In genomic region chr5:68449380-68449779, GRCh38 we compare ENCODE assay signal across 2 cellular contexts.
TF ChIP-seq lines count a peak whose summit lies in the region.

No MANE protein-coding gene starts in this region.

TF ChIP-seq in liver, 16 proteins besides CTCF, POLR2A, EP300 and RAD21 (continued from another document):
- TF ChIP-seq REST (IDR thresholded peaks at IDR 0.05): peak; percentile 33
- peak in 1 of 2 donors; percentile 84 for TF ChIP-seq EGR1 (IDR thresholded peaks at IDR 0.05; ENCODE audit: low read depth in 2 of 2)
- no peak for TF ChIP-seq TAF1 (conservative IDR thresholded peaks at IDR 0.05)
- TF ChIP-seq YY1 (IDR thresholded peaks at IDR 0.05): peak; percentile 61
- TF ChIP-seq RXRA (IDR thresholded peaks at IDR 0.05): peak; percentile 31 to 90
- TF ChIP-seq HNF4A (conservative IDR thresholded peaks at IDR 0.05): peak; percentile 27 to 75
- peak; percentile 65 for TF ChIP-seq ZBTB33 (IDR thresholded peaks at IDR 0.05)
- TF ChIP-seq NR2F2 (IDR thresholded peaks at IDR 0.05): no peak
- TF ChIP-seq HNF4G (IDR thresholded peaks at IDR 0.05): no peak
- peak; percentile 51 for TF ChIP-seq MAX (IDR thresholded peaks at IDR 0.05)
- peak; percentile 10 for TF ChIP-seq FOXA1 (IDR thresholded peaks at IDR 0.05)
- peak; percentile 87 for TF ChIP-seq ATF3 (IDR thresholded peaks at IDR 0.05)
- TF ChIP-seq GABPA (IDR thresholded peaks at IDR 0.05 in 1 of 2, conservative IDR thresholded peaks at IDR 0.05 in 1 of 2): no peak
- TF ChIP-seq SP1 (IDR thresholded peaks at IDR 0.05): peak; percentile 33

TF ChIP-seq in HepG2, 621 proteins besides CTCF, POLR2A, EP300 and RAD21 (continued from another document):
- no peak for TF ChIP-seq REST (IDR thresholded peaks at IDR 0.05; ENCODE audit: borderline replicate concordance in 1 of 2, low read depth in 1 of 2, low read length in 2 of 2)
- TF ChIP-seq FOXA1 (IDR thresholded peaks at IDR 0.05): no peak
- no peak for TF ChIP-seq FOXA1 (CRISPR knock-in tag; IDR thresholded peaks at IDR 0.05)
